Comparison of ENCODE assay signal across 8 cellular contexts in genomic region chr11:65445101-65445603, GRCh38. TPM values are rescaled to one million over a fixed set of nuclear protein-coding genes. Genes with fewer than 3 reads are reported as not detected.
DNase-seq lines count a peak whose midpoint lies in the region; ATAC-seq and TF ChIP-seq lines count a peak whose summit lies in the region.
"Had no signal": no experiment of that assay in that cellular context is flagged by ENCODE, and none has a peak within 500 bp of the region (broad histone marks: within the 10 kb centered on the region; RNA-seq: fewer than 3 reads in every experiment).

No MANE protein-coding gene starts in this region.

- H3K27ac Mint-ChIP-seq in HFFc6, result peak overlapping the region; percentile 92
- peak overlapping the region; percentile 90 for H3K27ac Mint-ChIP-seq in stimulated activated naive B cell treated with anti-CD40 and anti-IgM and Interleukin-4, amounts not matched to agents 10 μg/mL and 1 μg/mL and 100 μg/mL, for 72 hours

- H3K4me3 Mint-ChIP-seq in HFFc6, result peak overlapping the region; percentile 82
- peak overlapping the region in 1 of 2 donors; percentile 45 for H3K4me3 Mint-ChIP-seq in stimulated activated naive B cell treated with anti-CD40 and anti-IgM and Interleukin-4, amounts not matched to agents 10 μg/mL and 1 μg/mL and 100 μg/mL, for 72 hours

- intact Hi-C loops in heart left ventricle (cut with DNase I), result no loop called here
- intact Hi-C loops in aorta (cut with DNase I), result no loop called here

- no peak for TF ChIP-seq POLR2A in heart left ventricle (IDR thresholded peaks at IDR 0.05)

- H3K36me3 ChIP-seq in heart left ventricle, result peaks cover 10 to 70% (median 62%) of the 10 kb centered on the region in 9 donors
- H3K36me3 ChIP-seq in aorta (ENCODE audit: control insufficient read depth in 1 of 2, insufficient read depth in 2 of 2, low read length in 1 of 2), result peaks cover 1 to 4% of the 10 kb centered on the region in 2 donors

- peaks cover 76% of the 10 kb centered on the region for H3K36me3 Mint-ChIP-seq in HFFc6 (ENCODE audit: low read depth)
- H3K36me3 Mint-ChIP-seq in stimulated activated naive B cell treated with anti-CD40 and anti-IgM and Interleukin-4, amounts not matched to agents 10 μg/mL and 1 μg/mL and 100 μg/mL, for 72 hours, result peaks cover 17 to 36% of the 10 kb centered on the region in 2 donors

- peaks cover 99% of the 10 kb centered on the region for H3K27me3 Mint-ChIP-seq in HFFc6 (ENCODE audit: insufficient read depth)
- H3K27me3 Mint-ChIP-seq in stimulated activated naive B cell treated with anti-CD40 and anti-IgM and Interleukin-4, amounts not matched to agents 10 μg/mL and 1 μg/mL and 100 μg/mL, for 72 hours, result no peaks in the 10 kb centered on the region

- H3K4me3 ChIP-seq in heart left ventricle, result no peak overlapping the region
- no peak overlapping the region for H3K4me3 ChIP-seq in aorta (ENCODE audit: low read length in 2 of 2)

- DNase-seq in HFFc6 (no peak), heart left ventricle (no peak), NCI-H510A treated with DMSO at 0.1 percent for 48 hours (lab: John Stamatoyannopoulos, UW) (no peak), aorta (no peak)
- DNase-seq in activated CD8-positive, alpha-beta memory T cell treated with anti-CD3 and anti-CD28 coated beads, Interleukin-2, amount 50 U/mL, for 4 hours, result peak; percentile 7
- no peak for DNase-seq in stimulated activated naive B cell treated with anti-CD40 and anti-IgM and Interleukin-4, amounts not matched to agents 10 μg/mL and 1 μg/mL and 100 μg/mL, for 72 hours
- DNase-seq in stimulated activated naive CD4-positive, alpha-beta T cell (lab: John Stamatoyannopoulos, UW), result no peak
- DNase-seq: NCI-H82 had no signal

- H3K27ac ChIP-seq in heart left ventricle (peak overlapping the region in 11 of 12 donors; percentile 19 to 80 (median 62)), aorta (ENCODE audit: low read depth in 1 of 2, low read length in 2 of 2) (no peak overlapping the region)

- H3K27me3 ChIP-seq in heart left ventricle, result no peaks in the 10 kb centered on the region
- H3K27me3 ChIP-seq in aorta (ENCODE audit: control insufficient read depth in 1 of 2, insufficient read depth in 2 of 2, low read length in 1 of 2), result no peaks in the 10 kb centered on the region

- ATAC-seq in heart left ventricle (no peak), aorta (ENCODE audit: low FRiP score) (no peak)
- ATAC-seq in stimulated activated naive B cell treated with anti-CD40 and anti-IgM and Interleukin-4, amounts not matched to agents 10 μg/mL and 1 μg/mL and 100 μg/mL, for 72 hours (replicated peaks), result no peak

- H3K9me3 ChIP-seq in heart left ventricle, result no peaks in the 10 kb centered on the region
- no peaks in the 10 kb centered on the region for H3K9me3 ChIP-seq in aorta (ENCODE audit: control insufficient read depth, low read length)

- H3K9me3 Mint-ChIP-seq in HFFc6, result peaks cover 90% of the 10 kb centered on the region
- H3K9me3 Mint-ChIP-seq in stimulated activated naive B cell treated with anti-CD40 and anti-IgM and Interleukin-4, amounts not matched to agents 10 μg/mL and 1 μg/mL and 100 μg/mL, for 72 hours, result peaks cover 0 to 2% of the 10 kb centered on the region in 2 donors

- H3K4me1 Mint-ChIP-seq in HFFc6 (ENCODE audit: low read depth), result peaks cover 82% of the 10 kb centered on the region
- H3K4me1 Mint-ChIP-seq in stimulated activated naive B cell treated with anti-CD40 and anti-IgM and Interleukin-4, amounts not matched to agents 10 μg/mL and 1 μg/mL and 100 μg/mL, for 72 hours, result peaks cover 57 to 91% of the 10 kb centered on the region in 2 donors

- H3K4me1 ChIP-seq in heart left ventricle (peaks cover 0 to 59% (median 36%) of the 10 kb centered on the region in 12 donors), aorta (ENCODE audit: control insufficient read depth in 1 of 2, insufficient read depth in 2 of 2, low read length in 2 of 2) (no peaks in the 10 kb centered on the region)

- 79 to 84% (median 81%) methylated on average over 15 of the region's 15 CpGs for WGBS in heart left ventricle, 4 donors
- 92% methylated on average over 15 of the region's 15 CpGs for WGBS in aorta, 2 donors

- TF ChIP-seq CTCF in HFFc6 (IDR thresholded peaks at IDR 0.05) (no peak), heart left ventricle (IDR thresholded peaks at IDR 0.05) (no peak)

RNA-seq across cellular contexts. Expression of gene NEAT1, which starts 22.6 kb away (rescaled TPM):
- total RNA-seq in HFFc6 (2021; fragmentation: NEBNext Ultra II Directional; extraction: Animal tissue kit (Norgen Biotek cat#: 25700)), result 100 to 1,000 TPM; 185 to 250 (median 213) TPM
- total RNA-seq in heart left ventricle (100 to 1,000 TPM in 7 of 9 donors, 10 to 100 TPM in 2; 17.0 to 760 (median 507) TPM), aorta (1,000 to 10,000 TPM; 1,566 to 1,734 TPM)
- polyA plus RNA-seq in heart left ventricle (100 to 1,000 TPM; 104 to 532 TPM), aorta (1,000 to 10,000 TPM in 1 of 2 donors, 100 to 1,000 TPM in 1; 239 to 1,307 TPM)

RNA-seq across cellular contexts. Expression of gene MALAT1, which starts 53.7 kb away (rescaled TPM):
- 1,000 to 10,000 TPM; 3,136 to 4,087 (median 3,570) TPM for total RNA-seq in HFFc6 (2021; fragmentation: NEBNext Ultra II Directional; extraction: Animal tissue kit (Norgen Biotek cat#: 25700))
- total RNA-seq in heart left ventricle (1,000 to 10,000 TPM; 1,047 to 9,662 (median 6,606) TPM), aorta (over 10,000 TPM; 16,103 to 18,225 TPM)
- polyA plus RNA-seq in heart left ventricle (1,000 to 10,000 TPM; 1,168 to 4,497 TPM), aorta (100 to 1,000 TPM; 228 to 370 TPM)

RNA-seq across cellular contexts. Expression of gene FRMD8, which starts 58.7 kb away (rescaled TPM):
- 10 to 100 TPM; 22.4 to 28.5 (median 27.1) TPM for total RNA-seq in HFFc6 (2021; fragmentation: NEBNext Ultra II Directional; extraction: Animal tissue kit (Norgen Biotek cat#: 25700))
- 10 to 100 TPM in 7 of 9 donors, 1 to 10 TPM in 2; 6.1 to 24.1 (median 11.3) TPM for total RNA-seq in heart left ventricle
- polyA plus RNA-seq in heart left ventricle, result 10 to 100 TPM in 1 of 2 donors, 1 to 10 TPM in 1; 8.0 to 16.3 TPM
- 10 to 100 TPM; 27.8 to 39.5 TPM for total RNA-seq in aorta
- 10 to 100 TPM; 16.8 to 19.2 TPM for polyA plus RNA-seq in aorta

Comparison
In these comparisons a context has a peak if more than half of its experiments do, and no peak if none do; other contexts are left out.
1. H3K27ac ChIP-seq: peak in heart left ventricle (11 of 12); none in aorta (0 of 2).